Comparison of ENCODE assay signal across 14 cellular contexts in the genomic region with DNA sequence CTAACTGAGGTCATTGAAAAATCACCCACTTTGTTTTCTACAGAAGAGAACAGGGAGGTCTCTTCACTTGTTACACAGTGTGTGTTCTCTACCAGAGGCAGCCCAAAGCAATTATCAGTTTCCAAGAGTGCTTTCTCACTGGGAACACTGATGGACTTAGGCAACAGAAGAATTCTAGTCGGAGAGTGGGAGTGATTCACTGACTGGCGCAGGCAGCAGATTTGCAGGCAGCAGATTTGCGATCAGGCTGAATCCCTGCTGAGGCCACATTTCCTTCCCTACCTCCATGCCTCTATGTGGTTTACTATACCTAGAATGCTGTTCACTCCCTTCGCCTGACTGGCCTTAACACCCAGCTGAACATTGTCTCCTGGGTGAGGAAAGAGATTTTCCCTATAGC. TPM values are rescaled to one million over a fixed set of nuclear protein-coding genes. Genes with fewer than 3 reads are reported as not detected.
DNase-seq lines count a peak whose midpoint lies in the region; ATAC-seq, FAIRE-seq and TF ChIP-seq lines count a peak whose summit lies in the region.
"Had no signal": no experiment of that assay in that cellular context is flagged by ENCODE, and none has a peak within 500 bp of the region (broad histone marks: within the 10 kb centered on the region; RNA-seq: fewer than 3 reads in every experiment).

No MANE protein-coding gene starts in this region.

- peaks cover 35% of the 10 kb centered on the region for H3K4me1 Mint-ChIP-seq in activated CD8-positive, alpha-beta T cell treated with anti-CD3 and anti-CD28 coated beads, Interleukin-2, amount 10 ng/mL, durations not matched to agents 7 days and 5 days (ENCODE audit: low read depth)

- intact Hi-C loops in A673 (cut with micrococcal nuclease; ENCODE audit: unreplicated experiment), result loop anchor here (2.0 to 10.0 kb wide), 2 partner anchors 119 to 315 kb away; a partner anchor contains a TSS
- intact Hi-C loops in left ventricle myocardium inferior (cut with micrococcal nuclease), result no loop called here

- POLR2A ChIA-PET in A673 (lab: Charles Lee; ENCODE audit: low non-redundant PET), result no interaction called here
- POLR2A ChIA-PET in activated CD8-positive, alpha-beta T cell treated with anti-CD3 and anti-CD28 coated beads, Interleukin-2, amount 10 ng/mL, durations not matched to agents 7 days and 5 days (lab: Charles Lee), result no interaction called here

- H3K27me3 ChIP-seq in A673 (replicated peaks; ENCODE audit: insufficient read depth, low read depth, low read length, poor library complexity), result no peaks in the 10 kb centered on the region
- H3K27me3 ChIP-seq in left ventricle myocardium inferior (ENCODE audit: low read depth), result no peaks in the 10 kb centered on the region
- H3K27me3 ChIP-seq in effector memory CD4-positive, alpha-beta T cell (replicated peaks; ENCODE audit: control insufficient read depth, insufficient read depth, low read length, poor library complexity, severe bottlenecking), result no peaks in the 10 kb centered on the region
- H3K27me3 ChIP-seq: body of pancreas, Peyer's patch, vagina had no signal

- peaks cover 71% of the 10 kb centered on the region for H3K36me3 Mint-ChIP-seq in activated CD8-positive, alpha-beta T cell treated with anti-CD3 and anti-CD28 coated beads, Interleukin-2, amount 10 ng/mL, durations not matched to agents 7 days and 5 days (ENCODE audit: low read depth)

- no peak overlapping the region for H3K4me3 ChIP-seq in A673 (ENCODE audit: low read depth, low read length, poor library complexity, severe bottlenecking)
- H3K4me3 ChIP-seq in left ventricle myocardium inferior, result no peak overlapping the region
- no peak overlapping the region for H3K4me3 ChIP-seq in effector memory CD4-positive, alpha-beta T cell (ENCODE audit: insufficient read depth, low read depth, low read length, poor library complexity, severe bottlenecking)
- H3K4me3 ChIP-seq: body of pancreas, Peyer's patch, vagina had no signal

- H3K4me3 Mint-ChIP-seq in activated CD8-positive, alpha-beta T cell treated with anti-CD3 and anti-CD28 coated beads, Interleukin-2, amount 10 ng/mL, durations not matched to agents 7 days and 5 days, result no peak overlapping the region
- H3K4me3 Mint-ChIP-seq: CD8-positive, alpha-beta memory T cell had no signal

- H3K27ac Mint-ChIP-seq in activated CD8-positive, alpha-beta T cell treated with anti-CD3 and anti-CD28 coated beads, Interleukin-2, amount 10 ng/mL, durations not matched to agents 7 days and 5 days, result peak overlapping the region; percentile 18

- no peak for ATAC-seq in activated CD8-positive, alpha-beta T cell treated with anti-CD3 and anti-CD28 coated beads, Interleukin-2, amount 10 ng/mL, durations not matched to agents 7 days and 5 days
- no peak for ATAC-seq in HG02884 (IDR thresholded peaks at IDR 0.05; ENCODE audit: unreplicated experiment)
- ATAC-seq: body of pancreas had no signal

- no TSS peak for BruUV-seq in A673 (replicated peaks; lab: Mats Ljungman, UMichigan)

- DNase-seq in A673 (ENCODE audit: low spot score) (peak; percentile 88), H54 (ENCODE audit: insufficient read length, low spot score) (no peak), left kidney (ENCODE audit: low read depth, low spot score) (peak; percentile 11), left ventricle myocardium inferior (no peak), kidney tubule cell (ENCODE audit: low spot score) (no peak)
- DNase-seq in activated CD8-positive, alpha-beta T cell treated with anti-CD3 and anti-CD28 coated beads, Interleukin-2, amount 10 ng/mL, durations not matched to agents 7 days and 5 days, result no peak
- DNase-seq in effector memory CD4-positive, alpha-beta T cell, result no peak
- DNase-seq: body of pancreas; CD8-positive, alpha-beta memory T cell; left cardiac atrium; NCI-H2029 treated with DMSO at 0.1 percent for 48 hours; Peyer's patch had no signal

- no peaks in the 10 kb centered on the region for H3K27me3 Mint-ChIP-seq in activated CD8-positive, alpha-beta T cell treated with anti-CD3 and anti-CD28 coated beads, Interleukin-2, amount 10 ng/mL, durations not matched to agents 7 days and 5 days (ENCODE audit: low read depth)

- TF ChIP-seq CTCF in A673 (conservative IDR thresholded peaks at IDR 0.05; ENCODE audit: low read depth, low read length), result no peak
- TF ChIP-seq CTCF in left ventricle myocardium inferior (IDR thresholded peaks at IDR 0.05; ENCODE audit: borderline replicate concordance), result no peak

- H3K36me3 ChIP-seq in A673 (ENCODE audit: insufficient read depth, low read length, poor library complexity, severe bottlenecking) (peaks cover 41% of the 10 kb centered on the region), left ventricle myocardium inferior (peaks cover 22% of the 10 kb centered on the region)
- H3K36me3 ChIP-seq in effector memory CD4-positive, alpha-beta T cell (ENCODE audit: control insufficient read depth, insufficient read depth, low read length), result peaks cover 53% of the 10 kb centered on the region
- H3K36me3 ChIP-seq: vagina had no signal

- peak; percentile 79 for FAIRE-seq in H54 (lab: Jason Lieb, UNC)

- CTCF ChIA-PET in A673 (lab: Charles Lee), result no interaction called here
- CTCF ChIA-PET in activated CD8-positive, alpha-beta T cell treated with anti-CD3 and anti-CD28 coated beads, Interleukin-2, amount 10 ng/mL, durations not matched to agents 7 days and 5 days (lab: Charles Lee), result no interaction called here

- H3K9me3 Mint-ChIP-seq in activated CD8-positive, alpha-beta T cell treated with anti-CD3 and anti-CD28 coated beads, Interleukin-2, amount 10 ng/mL, durations not matched to agents 7 days and 5 days (ENCODE audit: insufficient read depth), result no peaks in the 10 kb centered on the region
- H3K9me3 Mint-ChIP-seq: CD8-positive, alpha-beta memory T cell had no signal

- TF ChIP-seq POLR2A in H54 (IDR thresholded peaks at IDR 0.05; ENCODE audit: low read depth, low read length), result no peak

- H3K9me3 ChIP-seq in A673 (ENCODE audit: low read depth, low read length, poor library complexity, severe bottlenecking) (no peaks in the 10 kb centered on the region), left ventricle myocardium inferior (replicated peaks) (no peaks in the 10 kb centered on the region)
- H3K9me3 ChIP-seq in effector memory CD4-positive, alpha-beta T cell (ENCODE audit: control insufficient read depth, low read length), result no peaks in the 10 kb centered on the region
- H3K9me3 ChIP-seq: body of pancreas, Peyer's patch, vagina had no signal

- H3K4me1 ChIP-seq in A673 (ENCODE audit: insufficient read depth, low read length, poor library complexity, severe bottlenecking) (peaks cover 53% of the 10 kb centered on the region), left ventricle myocardium inferior (peaks cover 7% of the 10 kb centered on the region)
- H3K4me1 ChIP-seq in effector memory CD4-positive, alpha-beta T cell (ENCODE audit: control insufficient read depth, insufficient read depth, low read length, poor library complexity, severe bottlenecking), result peaks cover 4% of the 10 kb centered on the region
- H3K4me1 ChIP-seq: vagina had no signal

- peak overlapping the region; percentile 79 for H3K27ac ChIP-seq in A673 (ENCODE audit: low read depth, low read length, poor library complexity, severe bottlenecking)
- no peak overlapping the region for H3K27ac ChIP-seq in left ventricle myocardium inferior (replicated peaks)
- H3K27ac ChIP-seq in effector memory CD4-positive, alpha-beta T cell (ENCODE audit: insufficient read depth, low read length, poor library complexity, severe bottlenecking), result no peak overlapping the region
- H3K27ac ChIP-seq: body of pancreas, Peyer's patch, vagina had no signal

RNA-seq across cellular contexts. Expression of a gene that starts 6.6 kb away (rescaled TPM):
- total RNA-seq in A673 (2021) (139 and 166 TPM in 2 replicates), left ventricle myocardium inferior (16.9 TPM)
- 10 to 100 TPM; 77.3 to 92.7 TPM for total RNA-seq in activated CD8-positive, alpha-beta T cell treated with anti-CD3 and anti-CD28 coated beads, Interleukin-2, amount 10 ng/mL, durations not matched to agents 7 days and 5 days

Comparison
In these comparisons a context has a peak if more than half of its experiments do, and no peak if none do; other contexts are left out.
1. DNase-seq: peak in A673 (single experiment) and left kidney (single experiment); none in H54 (single experiment), activated CD8-positive, alpha-beta T cell treated with anti-CD3 and anti-CD28 coated beads, Interleukin-2, amount 10 ng/mL, durations not matched to agents 7 days and 5 days (single experiment), left ventricle myocardium inferior (single experiment), effector memory CD4-positive, alpha-beta T cell (0 of 3) and kidney tubule cell (single experiment).